In the genomic region with DNA sequence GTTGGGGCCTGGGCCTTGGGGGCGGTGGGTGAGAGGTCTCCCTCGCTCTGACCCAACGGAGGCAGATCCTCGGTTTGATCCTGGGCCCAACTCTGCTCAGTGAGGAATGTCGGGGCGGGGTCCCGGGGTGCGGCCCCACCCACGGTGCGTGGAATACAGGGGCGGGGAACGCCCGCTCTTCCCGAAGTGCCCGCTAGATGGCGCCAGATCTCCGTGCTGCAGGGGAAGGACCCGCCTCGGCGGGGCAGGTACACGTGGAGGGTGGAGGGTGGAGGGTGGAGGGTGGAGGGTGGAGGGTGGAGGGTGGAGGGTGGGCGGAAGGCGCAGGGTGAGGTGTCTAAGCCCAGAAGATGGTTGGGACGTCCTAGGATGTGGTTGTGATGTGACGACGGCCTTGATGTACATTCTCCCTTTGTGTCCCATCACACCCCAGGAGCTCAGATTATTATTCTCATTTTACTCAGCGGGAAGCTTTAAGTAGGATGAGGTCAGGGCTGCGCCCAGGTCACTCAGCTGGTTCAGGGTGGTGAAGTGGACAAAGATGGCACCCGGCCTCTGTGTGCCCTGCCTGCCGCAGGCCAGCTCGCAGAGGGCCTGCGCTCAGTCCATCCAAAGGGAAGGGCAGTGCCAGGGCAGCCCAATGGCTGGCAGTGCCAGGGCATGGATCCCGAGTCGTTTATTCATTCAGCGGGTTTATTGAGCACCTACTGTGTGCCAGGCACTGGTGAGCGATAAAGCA, we compare ENCODE assay signal across 8 cellular contexts. TPM values are rescaled to one million over a fixed set of nuclear protein-coding genes. Genes with fewer than 3 reads are reported as not detected.
DNase-seq lines count a peak whose midpoint lies in the region; ATAC-seq and TF ChIP-seq lines count a peak whose summit lies in the region.

No MANE protein-coding gene starts in this region.

- peak; percentile 66 for TF ChIP-seq CTCF in HFF-Myc (IDR thresholded peaks at IDR 0.05; ENCODE audit: low read depth, low read length, missing control alignments)
- TF ChIP-seq CTCF in VCaP (conservative IDR thresholded peaks at IDR 0.05) = peak; percentile 82
- TF ChIP-seq CTCF in body of pancreas (IDR thresholded peaks at IDR 0.05) = peak; percentile 82 to 92 (median 89)

- H3K4me1 ChIP-seq in body of pancreas = peaks cover 3% of the 10 kb centered on the region

- WGBS in body of pancreas, 2 donors = 14 to 43% methylated on average over 12 to 36 of the region's 36 CpGs

- DNase-seq in DMS79 treated with DMSO at 0.1 percent for 48 hours (lab: John Stamatoyannopoulos, UW) = peak; percentile 6
- no peak for DNase-seq in DMS79 (lab: John Stamatoyannopoulos, UW)
- DNase-seq in HFF-Myc (ENCODE audit: extremely low read depth, low read depth) = no peak
- DNase-seq in NCI-H146 (lab: John Stamatoyannopoulos, UW) = peak; percentile 68
- DNase-seq in body of pancreas = peak; percentile 74 to 84 (median 80)
- peak; percentile 92 for DNase-seq in islet precursor cell
- peak; percentile 87 to 93 for DNase-seq in stimulated activated CD4-positive, alpha-beta T cell treated with anti-CD3 and anti-CD28 coated beads, Interleukin-1b, Interleukin-23, amount 100 ng/mL, for 4 hours (ENCODE audit: low read depth in 2 of 2)

- intact Hi-C loops in body of pancreas (cut with DNase I) = loop anchor here (5.0 to 10.0 kb wide), 2 partner anchors 83 to 196 kb away; no protein-coding TSS in a partner anchor

- H3K27ac ChIP-seq in VCaP (peak overlapping the region; percentile 10; the same call in 1 of the 2 replicates), body of pancreas (no peak overlapping the region)

- H3K4me3 ChIP-seq in HFF-Myc (replicated peaks; ENCODE audit: low read depth, low read length) (no peak overlapping the region), body of pancreas (no peak overlapping the region)

- peak; percentile 94 for ATAC-seq in body of pancreas

- no peaks in the 10 kb centered on the region for H3K36me3 ChIP-seq in body of pancreas (replicated peaks in 1 of 2; ENCODE audit: insufficient read depth in 1 of 2, low read depth in 2 of 2)

- no peak for TF ChIP-seq POLR2A in body of pancreas (IDR thresholded peaks at IDR 0.05)

- no peaks in the 10 kb centered on the region for H3K27me3 ChIP-seq in body of pancreas

- no peaks in the 10 kb centered on the region for H3K9me3 ChIP-seq in body of pancreas

RNA-seq across cellular contexts. Expression of a gene that starts 9.4 kb away (rescaled TPM):
- total RNA-seq in body of pancreas = 1,000 to 10,000 TPM; 1,348 to 2,916 TPM

RNA-seq across cellular contexts. Expression of a gene that starts 46.3 kb away (rescaled TPM):
- 100 to 1,000 TPM; 130 to 405 TPM for total RNA-seq in body of pancreas

RNA-seq across cellular contexts. Expression of a gene that starts 48.9 kb away (rescaled TPM):
- 10 to 100 TPM; 37.6 to 56.0 TPM for total RNA-seq in body of pancreas

Comparison
In these comparisons a context has a peak if more than half of its experiments do, and no peak if none do; other contexts are left out.
1. DNase-seq: peak in DMS79 treated with DMSO at 0.1 percent for 48 hours (single experiment), NCI-H146 (single experiment), body of pancreas (4 of 4), islet precursor cell (single experiment) and stimulated activated CD4-positive, alpha-beta T cell treated with anti-CD3 and anti-CD28 coated beads, Interleukin-1b, Interleukin-23, amount 100 ng/mL, for 4 hours (2 of 2); none in DMS79 (single experiment) and HFF-Myc (single experiment).
2. Peak in every context shown above with its lines, with median percentiles within 50 percentile points of each other: CTCF ChIP-seq.